Comparison of ENCODE assay signal across 15 cellular contexts in genomic region chr4:13559414-13559813, GRCh38. TPM values are rescaled to one million over a fixed set of nuclear protein-coding genes. Genes with fewer than 3 reads are reported as not detected.
DNase-seq lines count a peak whose midpoint lies in the region; ATAC-seq and TF ChIP-seq lines count a peak whose summit lies in the region.
"Had no signal": no experiment of that assay in that cellular context is flagged by ENCODE, and none has a peak within 500 bp of the region (broad histone marks: within the 10 kb centered on the region; RNA-seq: fewer than 3 reads in every experiment).

No MANE protein-coding gene starts in this region.

- H3K27ac Mint-ChIP-seq in chondrocyte (ENCODE audit: unreplicated experiment): peak overlapping the region; percentile 19
- H3K27ac Mint-ChIP-seq: activated T-helper 1 cell treated with anti-CD3 and anti-CD28 coated beads, Interleukin-12 subunit alpha, Interleukin-12 subunit beta, Interleukin-2, Interleukin-4 antibody, amounts not matched to agents 30 ng/mL and 10 ng/mL and 1 ng/mL, durations not matched to agents 14 hours and 24 hours and 36 hours; CD8-positive, alpha-beta T cell; H9 had no signal

- no peak overlapping the region for H3K4me3 Mint-ChIP-seq in chondrocyte (ENCODE audit: unreplicated experiment)
- H3K4me3 Mint-ChIP-seq: activated T-helper 1 cell treated with anti-CD3 and anti-CD28 coated beads, Interleukin-12 subunit alpha, Interleukin-12 subunit beta, Interleukin-2, Interleukin-4 antibody, amounts not matched to agents 30 ng/mL and 10 ng/mL and 1 ng/mL, durations not matched to agents 14 hours and 24 hours and 36 hours; CD8-positive, alpha-beta T cell; H9 had no signal

- no peak for ATAC-seq in GM18520 (IDR thresholded peaks at IDR 0.05; ENCODE audit: unreplicated experiment)
- ATAC-seq: CD8-positive, alpha-beta T cell; left colon; Panc1 had no signal

- no peaks in the 10 kb centered on the region for H3K9me3 ChIP-seq in MG63
- no peaks in the 10 kb centered on the region for H3K9me3 ChIP-seq in mesenchymal stem cell (ENCODE audit: control insufficient read depth, low read length)
- H3K9me3 ChIP-seq in uterus: no peaks in the 10 kb centered on the region
- H3K9me3 ChIP-seq: esophagus muscularis mucosa had no signal

- H3K9ac ChIP-seq in mesenchymal stem cell (ENCODE audit: low read length): no peak overlapping the region

- no peaks in the 10 kb centered on the region for H3K79me1 ChIP-seq in mesenchymal stem cell (replicated peaks; ENCODE audit: low read length, poor library complexity, severe bottlenecking)

- H3K18ac ChIP-seq in mesenchymal stem cell (ENCODE audit: low read depth in 1 of 2, low read length in 2 of 2): peak overlapping the region in 1 of 2 experiments; percentile 43

- no peak overlapping the region for H3K4me2 ChIP-seq in mesenchymal stem cell (ENCODE audit: low read length, poor library complexity, severe bottlenecking)

- WGBS in mesenchymal stem cell: 2% methylated on average over 2 of the region's 2 CpGs

- no peaks in the 10 kb centered on the region for H3K9me3 Mint-ChIP-seq in chondrocyte (ENCODE audit: low read depth)
- H3K9me3 Mint-ChIP-seq: activated T-helper 1 cell treated with anti-CD3 and anti-CD28 coated beads, Interleukin-12 subunit alpha, Interleukin-12 subunit beta, Interleukin-2, Interleukin-4 antibody, amounts not matched to agents 30 ng/mL and 10 ng/mL and 1 ng/mL, durations not matched to agents 14 hours and 24 hours and 36 hours; CD8-positive, alpha-beta T cell; H9 had no signal

- H3K36me3 ChIP-seq in MG63 (no peaks in the 10 kb centered on the region), mesenchymal stem cell (ENCODE audit: control insufficient read depth in 1 of 2, insufficient read depth in 2 of 2, low read depth in 1 of 2, low read length in 2 of 2) (no peaks in the 10 kb centered on the region), uterus (no peaks in the 10 kb centered on the region)
- H3K36me3 ChIP-seq: esophagus muscularis mucosa had no signal

- no peak overlapping the region for H4K91ac ChIP-seq in mesenchymal stem cell (ENCODE audit: low read length)

- H3K23ac ChIP-seq in mesenchymal stem cell (ENCODE audit: low read length in 2 of 2): no peak overlapping the region

- no peak overlapping the region for H2AFZ ChIP-seq in mesenchymal stem cell (ENCODE audit: low read depth, low read length)

- peak overlapping the region in 1 of 2 experiments; percentile 58 for H3K4ac ChIP-seq in mesenchymal stem cell (ENCODE audit: low read depth in 1 of 2, low read length in 2 of 2)

- H3K36me3 Mint-ChIP-seq in chondrocyte (ENCODE audit: low read depth): no peaks in the 10 kb centered on the region
- H3K36me3 Mint-ChIP-seq: CD8-positive, alpha-beta T cell had no signal

- peak; percentile 87 for DNase-seq in EH (ENCODE audit: low read depth)
- DNase-seq in MG63: peak; percentile 26
- no peak for DNase-seq in chondrocyte (ENCODE audit: low spot score)
- DNase-seq in mesenchymal stem cell: peak; percentile 84
- no peak for DNase-seq in activated CD4-positive, alpha-beta T cell treated with anti-CD3 and anti-CD28 coated beads, Interleukin-2, amount 50 U/mL, for 48 hours
- DNase-seq in uterus: no peak
- no peak for DNase-seq in GM19238 (ENCODE audit: insufficient read length, low spot score)
- DNase-seq: CD8-positive, alpha-beta T cell; H9; Karpas-422; left colon had no signal

- TF ChIP-seq CTCF in chondrocyte (IDR thresholded peaks at IDR 0.05): no peak
- TF ChIP-seq CTCF in uterus (IDR thresholded peaks at IDR 0.05): no peak

- H4K8ac ChIP-seq in mesenchymal stem cell (ENCODE audit: low read length): peak overlapping the region; percentile 41

- H3K27me3 Mint-ChIP-seq in chondrocyte (ENCODE audit: low read depth): no peaks in the 10 kb centered on the region

- H3K14ac ChIP-seq in mesenchymal stem cell (ENCODE audit: low read length in 2 of 2): no peak overlapping the region

- peaks cover 5% of the 10 kb centered on the region for H3K4me1 Mint-ChIP-seq in chondrocyte (ENCODE audit: low read depth)

- H3K27me3 ChIP-seq in MG63 (no peaks in the 10 kb centered on the region), mesenchymal stem cell (ENCODE audit: control insufficient read depth in 1 of 2, insufficient read depth in 1 of 2, low read length in 2 of 2) (no peaks in the 10 kb centered on the region), uterus (no peaks in the 10 kb centered on the region)
- H3K27me3 ChIP-seq: esophagus muscularis mucosa had no signal

- no peak overlapping the region for H2BK120ac ChIP-seq in mesenchymal stem cell (ENCODE audit: low read depth, low read length)

- H2BK12ac ChIP-seq in mesenchymal stem cell (ENCODE audit: low read length in 2 of 2): no peak overlapping the region

- H3K27ac ChIP-seq in mesenchymal stem cell (ENCODE audit: low read length, poor library complexity, severe bottlenecking) (peak overlapping the region; percentile 69), uterus (no peak overlapping the region)
- H3K27ac ChIP-seq: esophagus muscularis mucosa had no signal

- H2BK15ac ChIP-seq in mesenchymal stem cell (ENCODE audit: low read depth, poor library complexity, severe bottlenecking): no peak overlapping the region

- peak overlapping the region; percentile 66 for H2BK5ac ChIP-seq in mesenchymal stem cell (ENCODE audit: low read depth, low read length, poor library complexity, severe bottlenecking)

- H3K4me3 ChIP-seq in MG63 (no peak overlapping the region), mesenchymal stem cell (ENCODE audit: insufficient read depth in 1 of 2, low read depth in 1 of 2, low read length in 2 of 2) (no peak overlapping the region), uterus (no peak overlapping the region)
- H3K4me3 ChIP-seq: esophagus muscularis mucosa had no signal

- TF ChIP-seq POLR2A in uterus (IDR thresholded peaks at IDR 0.05): no peak

- H3K4me1 ChIP-seq in mesenchymal stem cell (ENCODE audit: control insufficient read depth, insufficient read depth, low read depth, low read length): no peaks in the 10 kb centered on the region
- no peaks in the 10 kb centered on the region for H3K4me1 ChIP-seq in uterus
- H3K4me1 ChIP-seq: esophagus muscularis mucosa had no signal

- intact Hi-C loops in uterus (cut with DNase I; ENCODE audit: low total_unique reads): no loop called here

- H2AK5ac ChIP-seq in mesenchymal stem cell (ENCODE audit: low read length, severe bottlenecking): no peak overlapping the region

RNA-seq across cellular contexts. Expression of gene NKX3-2, which starts 15.1 kb away (rescaled TPM):
- total RNA-seq in MG63 (2014; rRNA removed; shearing (Covaris generic); ENCODE audit: low replicate concordance): 1.2 and 1.5 TPM in 2 replicates
- 2.4 to 4.9 TPM (median 3.4 TPM) in 3 replicates for total RNA-seq in chondrocyte
- polyA plus RNA-seq in mesenchymal stem cell (2013, experiment 1 of 2): 11.5 TPM
- polyA plus RNA-seq in mesenchymal stem cell (2013, experiment 2 of 2): 11.2 TPM
- total RNA-seq in uterus: 1 to 10 TPM in 1 of 4 donors, under 1 TPM in 1, not detected in 2; 0.62 to 1.2 TPM
- total RNA-seq: activated T-helper 1 cell treated with anti-CD3 and anti-CD28 coated beads, Interleukin-12 subunit alpha, Interleukin-12 subunit beta, Interleukin-2, Interleukin-4 antibody, amounts not matched to agents 30 ng/mL and 10 ng/mL and 1 ng/mL, durations not matched to agents 14 hours and 24 hours and 36 hours; CD8-positive, alpha-beta T cell had no signal

Comparison
In these comparisons a context has a peak if more than half of its experiments do, and no peak if none do; other contexts are left out.
1. DNase-seq: peak in EH (single experiment), MG63 (single experiment) and mesenchymal stem cell (single experiment); none in chondrocyte (single experiment), activated CD4-positive, alpha-beta T cell treated with anti-CD3 and anti-CD28 coated beads, Interleukin-2, amount 50 U/mL, for 48 hours (0 of 2), uterus (0 of 2) and GM19238 (single experiment).